2 cellular contexts compared by ENCODE assay signal in genomic region chr12:24937553-24938244, GRCh38.
TF ChIP-seq lines count a peak whose summit lies in the region.

No MANE protein-coding gene starts in this region.

TF ChIP-seq in IMR-90, 13 proteins besides CTCF, POLR2A, EP300 and RAD21:
- TF ChIP-seq FOS (IDR thresholded peaks at IDR 0.05; ENCODE audit: low read depth, low read length) = no peak
- TF ChIP-seq NFE2L2 (IDR thresholded peaks at IDR 0.05; ENCODE audit: low read depth, low read length) = no peak
- TF ChIP-seq RCOR1 (IDR thresholded peaks at IDR 0.05; ENCODE audit: insufficient replicate concordance, low read length) = no peak
- TF ChIP-seq MAZ (IDR thresholded peaks at IDR 0.05; ENCODE audit: borderline replicate concordance, low read depth, low read length) = no peak
- TF ChIP-seq, protein P1, sequence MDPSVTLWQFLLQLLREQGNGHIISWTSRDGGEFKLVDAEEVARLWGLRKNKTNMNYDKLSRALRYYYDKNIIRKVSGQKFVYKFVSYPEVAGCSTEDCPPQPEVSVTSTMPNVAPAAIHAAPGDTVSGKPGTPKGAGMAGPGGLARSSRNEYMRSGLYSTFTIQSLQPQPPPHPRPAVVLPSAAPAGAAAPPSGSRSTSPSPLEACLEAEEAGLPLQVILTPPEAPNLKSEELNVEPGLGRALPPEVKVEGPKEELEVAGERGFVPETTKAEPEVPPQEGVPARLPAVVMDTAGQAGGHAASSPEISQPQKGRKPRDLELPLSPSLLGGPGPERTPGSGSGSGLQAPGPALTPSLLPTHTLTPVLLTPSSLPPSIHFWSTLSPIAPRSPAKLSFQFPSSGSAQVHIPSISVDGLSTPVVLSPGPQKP (IDR thresholded peaks at IDR 0.05; ENCODE audit: borderline replicate concordance, low read depth, low read length) = no peak
- no peak for TF ChIP-seq MAFK (IDR thresholded peaks at IDR 0.05; ENCODE audit: low read depth, low read length)
- TF ChIP-seq USF2 (IDR thresholded peaks at IDR 0.05; ENCODE audit: low read depth, low read length) = no peak
- TF ChIP-seq CHD1 (IDR thresholded peaks at IDR 0.05; ENCODE audit: low read depth, low read length) = no peak
- TF ChIP-seq RFX5 (IDR thresholded peaks at IDR 0.05; ENCODE audit: low read depth, low read length) = no peak
- no peak for TF ChIP-seq BHLHE40 (IDR thresholded peaks at IDR 0.05; ENCODE audit: low read depth, low read length)
- TF ChIP-seq SMC3 (IDR thresholded peaks at IDR 0.05; ENCODE audit: low read depth, low read length) = no peak
- no peak for TF ChIP-seq MXI1 (IDR thresholded peaks at IDR 0.05; ENCODE audit: borderline replicate concordance, low read depth, low read length)
- no peak for TF ChIP-seq CEBPB (IDR thresholded peaks at IDR 0.05; ENCODE audit: low read depth, low read length)

TF ChIP-seq in K562, 482 proteins besides CTCF, POLR2A, EP300 and RAD21 (continues in another document):
- TF ChIP-seq ZNF232 (CRISPR knock-in tag; IDR thresholded peaks at IDR 0.05) = no peak
- TF ChIP-seq, protein P2, sequence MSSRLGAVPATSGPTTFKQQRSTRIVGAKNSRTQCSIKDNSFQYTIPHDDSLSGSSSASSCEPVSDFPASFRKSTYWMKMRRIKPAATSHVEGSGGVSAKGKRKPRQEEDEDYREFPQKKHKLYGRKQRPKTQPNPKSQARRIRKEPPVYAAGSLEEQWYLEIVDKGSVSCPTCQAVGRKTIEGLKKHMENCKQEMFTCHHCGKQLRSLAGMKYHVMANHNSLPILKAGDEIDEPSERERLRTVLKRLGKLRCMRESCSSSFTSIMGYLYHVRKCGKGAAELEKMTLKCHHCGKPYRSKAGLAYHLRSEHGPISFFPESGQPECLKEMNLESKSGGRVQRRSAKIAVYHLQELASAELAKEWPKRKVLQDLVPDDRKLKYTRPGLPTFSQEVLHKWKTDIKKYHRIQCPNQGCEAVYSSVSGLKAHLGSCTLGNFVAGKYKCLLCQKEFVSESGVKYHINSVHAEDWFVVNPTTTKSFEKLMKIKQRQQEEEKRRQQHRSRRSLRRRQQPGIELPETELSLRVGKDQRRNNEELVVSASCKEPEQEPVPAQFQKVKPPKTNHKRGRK (tag; IDR thresholded peaks at IDR 0.05) = no peak
- TF ChIP-seq, protein P3, sequence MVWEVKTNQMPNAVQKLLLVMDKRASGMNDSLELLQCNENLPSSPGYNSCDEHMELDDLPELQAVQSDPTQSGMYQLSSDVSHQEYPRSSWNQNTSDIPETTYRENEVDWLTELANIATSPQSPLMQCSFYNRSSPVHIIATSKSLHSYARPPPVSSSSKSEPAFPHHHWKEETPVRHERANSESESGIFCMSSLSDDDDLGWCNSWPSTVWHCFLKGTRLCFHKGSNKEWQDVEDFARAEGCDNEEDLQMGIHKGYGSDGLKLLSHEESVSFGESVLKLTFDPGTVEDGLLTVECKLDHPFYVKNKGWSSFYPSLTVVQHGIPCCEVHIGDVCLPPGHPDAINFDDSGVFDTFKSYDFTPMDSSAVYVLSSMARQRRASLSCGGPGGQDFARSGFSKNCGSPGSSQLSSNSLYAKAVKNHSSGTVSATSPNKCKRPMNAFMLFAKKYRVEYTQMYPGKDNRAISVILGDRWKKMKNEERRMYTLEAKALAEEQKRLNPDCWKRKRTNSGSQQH (CRISPR knock-in tag; IDR thresholded peaks at IDR 0.05) = no peak
- no peak for TF ChIP-seq MIER1 (IDR thresholded peaks at IDR 0.05; ENCODE audit: low read depth)
- TF ChIP-seq ZNF830 (CRISPR knock-in tag; IDR thresholded peaks at IDR 0.05) = no peak
- TF ChIP-seq JUN (IDR thresholded peaks at IDR 0.05; ENCODE audit: borderline replicate concordance, low read depth, low read length) = peak; percentile 77; the same call in 1 of the 2 replicates
- TF ChIP-seq JUN (CRISPR knock-in tag; IDR thresholded peaks at IDR 0.05; ENCODE audit: borderline replicate concordance) = no peak
- no peak for TF ChIP-seq HIVEP1 (CRISPR knock-in tag; IDR thresholded peaks at IDR 0.05)
- TF ChIP-seq ZKSCAN8 (CRISPR knock-in tag; IDR thresholded peaks at IDR 0.05) = no peak
- TF ChIP-seq HEY1 (CRISPR knock-in tag; IDR thresholded peaks at IDR 0.05; ENCODE audit: borderline replicate concordance) = no peak
- no peak for TF ChIP-seq TAF9B (IDR thresholded peaks at IDR 0.05; ENCODE audit: partially characterized antibody)
- TF ChIP-seq BHLHE40 (IDR thresholded peaks at IDR 0.05; ENCODE audit: low read length) = peak; percentile 28; the same call in 1 of the 2 replicates
- TF ChIP-seq ZNF263 (CRISPR knock-in tag; IDR thresholded peaks at IDR 0.05; ENCODE audit: borderline replicate concordance) = peak; percentile 63; the same call in 1 of the 2 replicates
- no peak for TF ChIP-seq HSF4 (CRISPR knock-in tag; IDR thresholded peaks at IDR 0.05; ENCODE audit: borderline replicate concordance)
- TF ChIP-seq CBX8 (IDR thresholded peaks at IDR 0.05; ENCODE audit: borderline replicate concordance, extremely low read depth, low read depth, low read length, poor library complexity, severe bottlenecking) = no peak
- TF ChIP-seq VEZF1 (CRISPR knock-in tag; IDR thresholded peaks at IDR 0.05) = 0 out of 2 replicates have a peak, but pooled peaks have one; percentile 27
- TF ChIP-seq KAT8 (IDR thresholded peaks at IDR 0.05; ENCODE audit: low read depth) = no peak
- TF ChIP-seq ZZZ3 (IDR thresholded peaks at IDR 0.05) = no peak
- no peak for TF ChIP-seq PHF8 (IDR thresholded peaks at IDR 0.05; ENCODE audit: borderline replicate concordance, low read length)
- TF ChIP-seq LCOR (CRISPR knock-in tag; IDR thresholded peaks at IDR 0.05) = no peak
- TF ChIP-seq, protein P4, sequence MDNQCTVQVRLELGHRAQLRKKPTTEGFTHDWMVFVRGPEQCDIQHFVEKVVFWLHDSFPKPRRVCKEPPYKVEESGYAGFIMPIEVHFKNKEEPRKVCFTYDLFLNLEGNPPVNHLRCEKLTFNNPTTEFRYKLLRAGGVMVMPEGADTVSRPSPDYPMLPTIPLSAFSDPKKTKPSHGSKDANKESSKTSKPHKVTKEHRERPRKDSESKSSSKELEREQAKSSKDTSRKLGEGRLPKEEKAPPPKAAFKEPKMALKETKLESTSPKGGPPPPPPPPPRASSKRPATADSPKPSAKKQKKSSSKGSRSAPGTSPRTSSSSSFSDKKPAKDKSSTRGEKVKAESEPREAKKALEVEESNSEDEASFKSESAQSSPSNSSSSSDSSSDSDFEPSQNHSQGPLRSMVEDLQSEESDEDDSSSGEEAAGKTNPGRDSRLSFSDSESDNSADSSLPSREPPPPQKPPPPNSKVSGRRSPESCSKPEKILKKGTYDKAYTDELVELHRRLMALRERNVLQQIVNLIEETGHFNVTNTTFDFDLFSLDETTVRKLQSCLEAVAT (IDR thresholded peaks at IDR 0.05) = 0 out of 4 replicates have a peak, but pooled peaks have one; percentile 8 to 44
- TF ChIP-seq SFPQ (IDR thresholded peaks at IDR 0.05; ENCODE audit: low read depth, low read length) = no peak
- TF ChIP-seq TGIF2 (CRISPR knock-in tag; IDR thresholded peaks at IDR 0.05) = no peak
- TF ChIP-seq XRCC4 (IDR thresholded peaks at IDR 0.05; ENCODE audit: extremely low read depth, insufficient read depth, insufficient read length) = no peak
- 0 out of 2 replicates have a peak, but pooled peaks have one; percentile 43 for TF ChIP-seq ZEB2 (IDR thresholded peaks at IDR 0.05)
- TF ChIP-seq NFE2 (IDR thresholded peaks at IDR 0.05; ENCODE audit: low read depth) = no peak
- no peak for TF ChIP-seq HNRNPLL (IDR thresholded peaks at IDR 0.05; ENCODE audit: low read depth, low read length, poor library complexity, severe bottlenecking)
- TF ChIP-seq MECOM (CRISPR knock-in tag; IDR thresholded peaks at IDR 0.05) = no peak
- TF ChIP-seq PML (IDR thresholded peaks at IDR 0.05; ENCODE audit: low read length) = no peak
- TF ChIP-seq NCOA6 (IDR thresholded peaks at IDR 0.05) = no peak
- TF ChIP-seq SMARCC2 (IDR thresholded peaks at IDR 0.05; ENCODE audit: low read depth) = 0 out of 2 replicates have a peak, but pooled peaks have one; percentile 26
- no peak for TF ChIP-seq ZNF609 (CRISPR knock-in tag; IDR thresholded peaks at IDR 0.05; ENCODE audit: borderline replicate concordance)
- 0 out of 4 replicates have a peak, but pooled peaks of 1 of the 2 experiments have one; percentile 23 for TF ChIP-seq MNT (conservative IDR thresholded peaks at IDR 0.05)
- no peak for TF ChIP-seq ZNF311 (CRISPR knock-in tag; IDR thresholded peaks at IDR 0.05)
- TF ChIP-seq ATF2 (CRISPR knock-in tag; IDR thresholded peaks at IDR 0.05) = no peak
- 0 out of 2 replicates have a peak, but pooled peaks have one; percentile 22 for TF ChIP-seq EP400 (IDR thresholded peaks at IDR 0.05)
- TF ChIP-seq POLR2H (tag; IDR thresholded peaks at IDR 0.05; ENCODE audit: low read depth) = no peak
- TF ChIP-seq NFE2L1 (tag; IDR thresholded peaks at IDR 0.05; ENCODE audit: borderline replicate concordance, low read depth) = no peak
